In genomic region chr1:230977781-230978490, GRCh38 we compare ENCODE assay signal across 8 cellular contexts. TPM values are rescaled to one million over a fixed set of nuclear protein-coding genes. Genes with fewer than 3 reads are reported as not detected.
DNase-seq lines count a peak whose midpoint lies in the region; ATAC-seq and TF ChIP-seq lines count a peak whose summit lies in the region.

No MANE protein-coding gene starts in this region.

- no peak for TF ChIP-seq CTCF in astrocyte of the spinal cord (IDR thresholded peaks at IDR 0.05; ENCODE audit: low read depth, low read length)
- no peak for TF ChIP-seq CTCF in spleen (IDR thresholded peaks at IDR 0.05 in 8 of 11, conservative IDR thresholded peaks at IDR 0.05 in 3 of 11)

- peak overlapping the region; percentile 75 for H3K27ac ChIP-seq in KOPT-K1 (ENCODE audit: low read depth, low read length, poor library complexity, severe bottlenecking)
- H3K27ac ChIP-seq in spleen: peak overlapping the region; percentile 73 to 92 (median 84)

- intact Hi-C loops in spleen (cut with DNase I; ENCODE audit: low total_unique reads): loop anchor here (5.0 kb wide), 1 partner anchor 59 kb away; no protein-coding TSS in a partner anchor

- no peaks in the 10 kb centered on the region for H3K27me3 ChIP-seq in spleen (replicated peaks in 1 of 7)

- peaks cover 23 to 72% (median 45%) of the 10 kb centered on the region in 6 donors for H3K4me1 ChIP-seq in spleen

- 1 to 4% (median 1%) methylated on average over 24 to 51 of the region's 51 CpGs for WGBS in spleen, 5 donors

- in situ Hi-C loops in astrocyte of the spinal cord (cut with HindIII; ENCODE audit: low sequenced_read_pairs): no loop called here

- peak overlapping the region; percentile 70 for H3K4me3 ChIP-seq in astrocyte of the spinal cord (ENCODE audit: low read depth, low read length)
- peak overlapping the region; percentile 78 to 99 (median 94) for H3K4me3 ChIP-seq in spleen

- no peak for TF ChIP-seq POLR2A in spleen (IDR thresholded peaks at IDR 0.05)

- DNase-seq in Daoy (ENCODE audit: low read depth): peak; percentile 32
- DNase-seq in SW480 (ENCODE audit: low spot score): peak; percentile 44
- peak; percentile 11 for DNase-seq in astrocyte of the spinal cord (ENCODE audit: low read depth, low spot score)
- DNase-seq in inferior parietal cortex (ENCODE audit: extremely low spot score): peak; percentile 33
- DNase-seq in spleen: no peak
- no peak for DNase-seq in OCI-M2 (lab: John Stamatoyannopoulos, UW; ENCODE audit: unreplicated experiment)

- ATAC-seq in GM21786 (IDR thresholded peaks at IDR 0.05; ENCODE audit: unreplicated experiment): peak; percentile 1

- H3K36me3 ChIP-seq in KOPT-K1 (ENCODE audit: insufficient read depth, low read length) (peaks cover 34% of the 10 kb centered on the region), spleen (peaks cover 0 to 33% (median 0%) of the 10 kb centered on the region in 6 donors)

- H3K9me3 ChIP-seq in KOPT-K1 (ENCODE audit: insufficient read depth, low read length, poor library complexity, severe bottlenecking) (no peaks in the 10 kb centered on the region), spleen (no peaks in the 10 kb centered on the region)

RNA-seq across cellular contexts. Expression of gene TTC13, which starts 0.7 kb away (rescaled TPM):
- total RNA-seq in Daoy (2014; rRNA removed; shearing (Covaris generic)): 19.9 and 22.6 TPM in 2 replicates
- total RNA-seq in spleen: 10 to 100 TPM; 27.0 to 86.6 (median 41.2) TPM
- 10 to 100 TPM; 16.2 to 29.5 (median 16.5) TPM for polyA plus RNA-seq in spleen

RNA-seq across cellular contexts. Expression of gene ARV1, which starts 1.0 kb away (rescaled TPM):
- 37.6 and 43.3 TPM in 2 replicates for total RNA-seq in Daoy (2014; rRNA removed; shearing (Covaris generic))
- 10 to 100 TPM; 11.8 to 27.4 (median 18.0) TPM for total RNA-seq in spleen
- polyA plus RNA-seq in spleen: 10 to 100 TPM; 17.8 to 31.6 (median 19.5) TPM

Comparison
In these comparisons a context has a peak if more than half of its experiments do, and no peak if none do; other contexts are left out.
1. DNase-seq: peak in Daoy (single experiment), SW480 (single experiment), astrocyte of the spinal cord (single experiment) and inferior parietal cortex (single experiment); none in spleen (single experiment) and OCI-M2 (single experiment).